10 cellular contexts compared by ENCODE assay signal in genomic region chr17:35900693-35901487, GRCh38. TPM values are rescaled to one million over a fixed set of nuclear protein-coding genes. Genes with fewer than 3 reads are reported as not detected.
DNase-seq lines count a peak whose midpoint lies in the region; ATAC-seq, FAIRE-seq and TF ChIP-seq lines count a peak whose summit lies in the region.
"Had no signal": no experiment of that assay in that cellular context is flagged by ENCODE, and none has a peak within 500 bp of the region (broad histone marks: within the 10 kb centered on the region; RNA-seq: fewer than 3 reads in every experiment).

No MANE protein-coding gene starts in this region.

- CTCF ChIA-PET in activated naive CD4-positive, alpha-beta T cell treated with anti-CD3 and anti-CD28 coated beads for 36 hours (lab: Charles Lee), result interaction anchor here (0.7 kb wide), 1 partner anchor 9 kb away, joined by 4 read pairs; no protein-coding TSS in a partner anchor

- intact Hi-C loops in activated naive CD4-positive, alpha-beta T cell treated with anti-CD3 and anti-CD28 coated beads for 36 hours (cut with micrococcal nuclease), result no loop called here
- intact Hi-C loops in activated T-helper 1 cell treated with anti-CD3 and anti-CD28 coated beads, Interleukin-12 subunit alpha, Interleukin-12 subunit beta, Interleukin-2, Interleukin-4 antibody, amounts not matched to agents 30 ng/mL and 10 ng/mL and 1 ng/mL, durations not matched to agents 14 hours and 24 hours and 36 hours (cut with micrococcal nuclease), result no loop called here

- H3K4me1 Mint-ChIP-seq in activated naive CD4-positive, alpha-beta T cell treated with anti-CD3 and anti-CD28 coated beads, Interleukin-2, amount 50 U/mL, for 24 hours, result peaks cover 14% of the 10 kb centered on the region
- peaks cover 13% of the 10 kb centered on the region for H3K4me1 Mint-ChIP-seq in activated naive CD4-positive, alpha-beta T cell treated with anti-CD3 and anti-CD28 coated beads for 36 hours (ENCODE audit: low read depth)
- H3K4me1 Mint-ChIP-seq in activated T-helper 1 cell treated with anti-CD3 and anti-CD28 coated beads, Interleukin-12 subunit alpha, Interleukin-12 subunit beta, Interleukin-2, Interleukin-4 antibody, amounts not matched to agents 30 ng/mL and 10 ng/mL and 1 ng/mL, durations not matched to agents 14 hours and 24 hours and 36 hours (ENCODE audit: low read depth), result peaks cover 46% of the 10 kb centered on the region
- H3K4me1 Mint-ChIP-seq in type B pancreatic cell (ENCODE audit: unreplicated experiment), result peaks cover 28% of the 10 kb centered on the region

- no peaks in the 10 kb centered on the region for H3K9me3 Mint-ChIP-seq in activated naive CD4-positive, alpha-beta T cell treated with anti-CD3 and anti-CD28 coated beads, Interleukin-2, amount 50 U/mL, for 24 hours
- H3K9me3 Mint-ChIP-seq in activated naive CD4-positive, alpha-beta T cell treated with anti-CD3 and anti-CD28 coated beads for 36 hours, result no peaks in the 10 kb centered on the region
- no peaks in the 10 kb centered on the region for H3K9me3 Mint-ChIP-seq in activated T-helper 1 cell treated with anti-CD3 and anti-CD28 coated beads, Interleukin-12 subunit alpha, Interleukin-12 subunit beta, Interleukin-2, Interleukin-4 antibody, amounts not matched to agents 30 ng/mL and 10 ng/mL and 1 ng/mL, durations not matched to agents 14 hours and 24 hours and 36 hours
- H3K9me3 Mint-ChIP-seq in type B pancreatic cell, result peaks cover 8% of the 10 kb centered on the region

- ATAC-seq in HG02610 (IDR thresholded peaks at IDR 0.05; ENCODE audit: unreplicated experiment) (no peak), HG03571 (IDR thresholded peaks at IDR 0.05; ENCODE audit: unreplicated experiment) (no peak)

- H3K36me3 Mint-ChIP-seq in activated naive CD4-positive, alpha-beta T cell treated with anti-CD3 and anti-CD28 coated beads, Interleukin-2, amount 50 U/mL, for 24 hours, result no peaks in the 10 kb centered on the region
- H3K36me3 Mint-ChIP-seq in activated naive CD4-positive, alpha-beta T cell treated with anti-CD3 and anti-CD28 coated beads for 36 hours (ENCODE audit: low read depth), result no peaks in the 10 kb centered on the region
- peaks cover 2% of the 10 kb centered on the region for H3K36me3 Mint-ChIP-seq in activated T-helper 1 cell treated with anti-CD3 and anti-CD28 coated beads, Interleukin-12 subunit alpha, Interleukin-12 subunit beta, Interleukin-2, Interleukin-4 antibody, amounts not matched to agents 30 ng/mL and 10 ng/mL and 1 ng/mL, durations not matched to agents 14 hours and 24 hours and 36 hours (ENCODE audit: low read depth)
- no peaks in the 10 kb centered on the region for H3K36me3 Mint-ChIP-seq in type B pancreatic cell

- FAIRE-seq in GM19239 (lab: Jason Lieb, UNC), result no peak

- no peak for DNase-seq in activated naive CD4-positive, alpha-beta T cell treated with anti-CD3 and anti-CD28 coated beads for 36 hours
- DNase-seq in activated T-helper 1 cell treated with anti-CD3 and anti-CD28 coated beads, Interleukin-12 subunit alpha, Interleukin-12 subunit beta, Interleukin-2, Interleukin-4 antibody, amounts not matched to agents 30 ng/mL and 10 ng/mL and 1 ng/mL, durations not matched to agents 14 hours and 24 hours and 36 hours (ENCODE audit: low spot score), result no peak
- DNase-seq in islet precursor cell (peak; percentile 79), type B pancreatic cell (ENCODE audit: extremely low spot score, unreplicated experiment) (no peak), GM19239 (ENCODE audit: insufficient read length, low spot score) (no peak)
- DNase-seq: NCI-H748 treated with DMSO at 0.1 percent for 48 hours, SK-N-SH had no signal

- H3K27me3 Mint-ChIP-seq in activated naive CD4-positive, alpha-beta T cell treated with anti-CD3 and anti-CD28 coated beads, Interleukin-2, amount 50 U/mL, for 24 hours, result peaks cover 3% of the 10 kb centered on the region
- H3K27me3 Mint-ChIP-seq in activated naive CD4-positive, alpha-beta T cell treated with anti-CD3 and anti-CD28 coated beads for 36 hours (ENCODE audit: low read depth), result peaks cover 2% of the 10 kb centered on the region
- H3K27me3 Mint-ChIP-seq in activated T-helper 1 cell treated with anti-CD3 and anti-CD28 coated beads, Interleukin-12 subunit alpha, Interleukin-12 subunit beta, Interleukin-2, Interleukin-4 antibody, amounts not matched to agents 30 ng/mL and 10 ng/mL and 1 ng/mL, durations not matched to agents 14 hours and 24 hours and 36 hours (ENCODE audit: insufficient read depth), result peaks cover 3% of the 10 kb centered on the region
- peaks cover 3% of the 10 kb centered on the region for H3K27me3 Mint-ChIP-seq in type B pancreatic cell

- no peak for TF ChIP-seq CTCF in type B pancreatic cell (conservative IDR thresholded peaks at IDR 0.05)

- H3K27ac Mint-ChIP-seq in activated naive CD4-positive, alpha-beta T cell treated with anti-CD3 and anti-CD28 coated beads, Interleukin-2, amount 50 U/mL, for 24 hours, result peak overlapping the region; percentile 38
- H3K27ac Mint-ChIP-seq in activated naive CD4-positive, alpha-beta T cell treated with anti-CD3 and anti-CD28 coated beads for 36 hours, result no peak overlapping the region
- peak overlapping the region; percentile 50 for H3K27ac Mint-ChIP-seq in activated T-helper 1 cell treated with anti-CD3 and anti-CD28 coated beads, Interleukin-12 subunit alpha, Interleukin-12 subunit beta, Interleukin-2, Interleukin-4 antibody, amounts not matched to agents 30 ng/mL and 10 ng/mL and 1 ng/mL, durations not matched to agents 14 hours and 24 hours and 36 hours
- H3K27ac Mint-ChIP-seq in type B pancreatic cell, result peak overlapping the region; percentile 70

- peak overlapping the region; percentile 27 for H3K4me3 Mint-ChIP-seq in activated naive CD4-positive, alpha-beta T cell treated with anti-CD3 and anti-CD28 coated beads, Interleukin-2, amount 50 U/mL, for 24 hours
- no peak overlapping the region for H3K4me3 Mint-ChIP-seq in activated naive CD4-positive, alpha-beta T cell treated with anti-CD3 and anti-CD28 coated beads for 36 hours
- H3K4me3 Mint-ChIP-seq in activated T-helper 1 cell treated with anti-CD3 and anti-CD28 coated beads, Interleukin-12 subunit alpha, Interleukin-12 subunit beta, Interleukin-2, Interleukin-4 antibody, amounts not matched to agents 30 ng/mL and 10 ng/mL and 1 ng/mL, durations not matched to agents 14 hours and 24 hours and 36 hours, result peak overlapping the region; percentile 24
- H3K4me3 Mint-ChIP-seq in type B pancreatic cell, result peak overlapping the region; percentile 34

RNA-seq across cellular contexts. Expression of gene CCL5, which starts 20.7 kb away (rescaled TPM):
- total RNA-seq in activated naive CD4-positive, alpha-beta T cell treated with anti-CD3 and anti-CD28 coated beads for 36 hours, result 1 to 10 TPM; 1.9 to 2.5 TPM
- 25.4 and 30.2 TPM in 2 replicates for total RNA-seq in activated T-helper 1 cell treated with anti-CD3 and anti-CD28 coated beads, Interleukin-12 subunit alpha, Interleukin-12 subunit beta, Interleukin-2, Interleukin-4 antibody, amounts not matched to agents 30 ng/mL and 10 ng/mL and 1 ng/mL, durations not matched to agents 14 hours and 24 hours and 36 hours
- total RNA-seq in type B pancreatic cell (ENCODE audit: low replicate concordance), result 1.1 TPM in 1 of 2 replicates, not detected in the other

RNA-seq across cellular contexts. Expression of gene RDM1, which starts 29.7 kb away (rescaled TPM):
- total RNA-seq in activated naive CD4-positive, alpha-beta T cell treated with anti-CD3 and anti-CD28 coated beads for 36 hours, result 10 to 100 TPM; 18.6 to 21.6 TPM
- total RNA-seq in activated T-helper 1 cell treated with anti-CD3 and anti-CD28 coated beads, Interleukin-12 subunit alpha, Interleukin-12 subunit beta, Interleukin-2, Interleukin-4 antibody, amounts not matched to agents 30 ng/mL and 10 ng/mL and 1 ng/mL, durations not matched to agents 14 hours and 24 hours and 36 hours, result 1.7 and 2.3 TPM in 2 replicates
- total RNA-seq in type B pancreatic cell (ENCODE audit: low replicate concordance), result 3.9 and 4.4 TPM in 2 replicates

RNA-seq across cellular contexts. Expression of gene HEATR9, which starts 32.2 kb away (rescaled TPM):
- total RNA-seq in activated naive CD4-positive, alpha-beta T cell treated with anti-CD3 and anti-CD28 coated beads for 36 hours, result not detected
- total RNA-seq in activated T-helper 1 cell treated with anti-CD3 and anti-CD28 coated beads, Interleukin-12 subunit alpha, Interleukin-12 subunit beta, Interleukin-2, Interleukin-4 antibody, amounts not matched to agents 30 ng/mL and 10 ng/mL and 1 ng/mL, durations not matched to agents 14 hours and 24 hours and 36 hours, result 0.13 TPM in 1 of 2 replicates, not detected in the other
- not detected in 2 replicates for total RNA-seq in type B pancreatic cell (ENCODE audit: low replicate concordance)

RNA-seq across cellular contexts. Expression of gene LYZL6, which starts 42.6 kb away (rescaled TPM):
- total RNA-seq in activated naive CD4-positive, alpha-beta T cell treated with anti-CD3 and anti-CD28 coated beads for 36 hours, result not detected
- not detected in 2 replicates for total RNA-seq in activated T-helper 1 cell treated with anti-CD3 and anti-CD28 coated beads, Interleukin-12 subunit alpha, Interleukin-12 subunit beta, Interleukin-2, Interleukin-4 antibody, amounts not matched to agents 30 ng/mL and 10 ng/mL and 1 ng/mL, durations not matched to agents 14 hours and 24 hours and 36 hours
- total RNA-seq in type B pancreatic cell (ENCODE audit: low replicate concordance), result not detected in 2 replicates
